8 cellular contexts compared by ENCODE assay signal in the genomic region with DNA sequence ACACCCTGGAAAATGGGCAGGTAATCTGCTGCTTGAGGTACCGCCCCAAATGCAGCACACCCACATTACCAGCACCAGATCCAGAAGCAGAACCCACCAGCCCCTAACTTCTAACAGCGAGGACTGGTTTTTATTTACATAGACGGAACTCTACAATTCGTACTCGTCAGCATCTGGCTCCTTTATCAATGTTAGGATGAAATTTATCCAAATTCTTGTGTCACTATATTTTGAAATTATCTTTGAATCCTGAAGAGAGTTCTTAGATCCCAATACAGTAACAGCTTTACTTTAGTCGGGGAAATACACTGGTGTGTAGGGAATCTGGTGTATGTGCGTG. TPM values are rescaled to one million over a fixed set of nuclear protein-coding genes. Genes with fewer than 3 reads are reported as not detected.
DNase-seq lines count a peak whose midpoint lies in the region; ATAC-seq and TF ChIP-seq lines count a peak whose summit lies in the region.

No MANE protein-coding gene starts in this region.

- peak overlapping the region; percentile 63 for H3K27ac ChIP-seq in SU-DHL-6 (ENCODE audit: low read depth, low read length)

- no peak for ATAC-seq in sciatic nerve
- no peak for ATAC-seq in GM21529 (IDR thresholded peaks at IDR 0.05; ENCODE audit: unreplicated experiment)
- no peak for ATAC-seq in GM19467 (IDR thresholded peaks at IDR 0.05; ENCODE audit: unreplicated experiment)

- H3K9me2 ChIP-seq in SU-DHL-6 (replicated peaks; ENCODE audit: insufficient read depth, low read length) = no peaks in the 10 kb centered on the region

- H3K36me3 ChIP-seq in SU-DHL-6 (ENCODE audit: low read length) = no peaks in the 10 kb centered on the region; the same call in 1 of the 2 replicates

- intact Hi-C loops in sciatic nerve (cut with DNase I) = no loop called here

- TF ChIP-seq CTCF in GM10266 (IDR thresholded peaks at IDR 0.05; ENCODE audit: control insufficient read depth, insufficient read depth, low read depth, missing control alignments) = no peak
- TF ChIP-seq CTCF in SU-DHL-6 (IDR thresholded peaks at IDR 0.05; ENCODE audit: insufficient read depth, low read length, poor library complexity, severe bottlenecking) = no peak
- no peak for TF ChIP-seq CTCF in fibroblast of mammary gland (conservative IDR thresholded peaks at IDR 0.05; ENCODE audit: control insufficient read depth, insufficient read depth, low read depth, low read length)

- peak overlapping the region; percentile 99 for H2AFZ ChIP-seq in SU-DHL-6 (ENCODE audit: low read depth, low read length, severe bottlenecking)

- DNase-seq in GM10266 (ENCODE audit: extremely low spot score) = peak; percentile 3
- no peak for DNase-seq in fibroblast of mammary gland (ENCODE audit: low read depth)
- DNase-seq in sciatic nerve (ENCODE audit: low spot score) = peak; percentile 17
- no peak for DNase-seq in NK-92 treated with Interleukin-12 subunit alpha and Interleukin-12 subunit beta, amount 100 ng/mL, for 24 hours (lab: John Stamatoyannopoulos, UW)
- DNase-seq in activated gamma-delta T cell treated with Interleukin-2 at 50 U/mL for 16 hours = no peak

- H3K9ac ChIP-seq in SU-DHL-6 (ENCODE audit: low read length) = peak overlapping the region; percentile 75

- no peaks in the 10 kb centered on the region for H3F3A ChIP-seq in SU-DHL-6 (ENCODE audit: insufficient read depth)

- H3K27me3 ChIP-seq in SU-DHL-6 (ENCODE audit: low read length) = no peaks in the 10 kb centered on the region

- H3K4me3 ChIP-seq in SU-DHL-6 (ENCODE audit: insufficient read depth, low read length, poor library complexity, severe bottlenecking) = peak overlapping the region; percentile 70
- H3K4me3 ChIP-seq in fibroblast of mammary gland (ENCODE audit: control insufficient read depth, low read depth, low read length) = peak overlapping the region; percentile 85

- H4K20me1 ChIP-seq in SU-DHL-6 (ENCODE audit: low read depth, low read length) = no peaks in the 10 kb centered on the region

- peak overlapping the region; percentile 88 for H3K4me2 ChIP-seq in SU-DHL-6 (ENCODE audit: low read depth, low read length, poor library complexity, severe bottlenecking)

- H3K9me3 ChIP-seq in SU-DHL-6 (ENCODE audit: insufficient read depth, low read length) = no peaks in the 10 kb centered on the region

- peaks cover 19% of the 10 kb centered on the region; the same call in 1 of the 2 replicates for H3K79me2 ChIP-seq in SU-DHL-6 (ENCODE audit: insufficient read depth, low read length)

RNA-seq across cellular contexts. Expression of a gene that starts 0.3 kb away (rescaled TPM):
- 15.8 TPM for total RNA-seq in sciatic nerve

RNA-seq across cellular contexts. Expression of a gene that starts 5.6 kb away (rescaled TPM):
- total RNA-seq in sciatic nerve = 44.3 TPM

RNA-seq across cellular contexts. Expression of a gene that starts 26.3 kb away (rescaled TPM):
- 7.8 TPM for total RNA-seq in sciatic nerve

RNA-seq across cellular contexts. Expression of a gene that starts 37.6 kb away (rescaled TPM):
- total RNA-seq in sciatic nerve = 11.5 TPM

Comparison
In these comparisons a context has a peak if more than half of its experiments do, and no peak if none do; other contexts are left out.
1. DNase-seq: peak in GM10266 (single experiment) and sciatic nerve (single experiment); none in fibroblast of mammary gland (single experiment), NK-92 treated with Interleukin-12 subunit alpha and Interleukin-12 subunit beta, amount 100 ng/mL, for 24 hours (single experiment) and activated gamma-delta T cell treated with Interleukin-2 at 50 U/mL for 16 hours (single experiment).